Comparison of ENCODE assay signal across 17 cellular contexts in the genomic region with DNA sequence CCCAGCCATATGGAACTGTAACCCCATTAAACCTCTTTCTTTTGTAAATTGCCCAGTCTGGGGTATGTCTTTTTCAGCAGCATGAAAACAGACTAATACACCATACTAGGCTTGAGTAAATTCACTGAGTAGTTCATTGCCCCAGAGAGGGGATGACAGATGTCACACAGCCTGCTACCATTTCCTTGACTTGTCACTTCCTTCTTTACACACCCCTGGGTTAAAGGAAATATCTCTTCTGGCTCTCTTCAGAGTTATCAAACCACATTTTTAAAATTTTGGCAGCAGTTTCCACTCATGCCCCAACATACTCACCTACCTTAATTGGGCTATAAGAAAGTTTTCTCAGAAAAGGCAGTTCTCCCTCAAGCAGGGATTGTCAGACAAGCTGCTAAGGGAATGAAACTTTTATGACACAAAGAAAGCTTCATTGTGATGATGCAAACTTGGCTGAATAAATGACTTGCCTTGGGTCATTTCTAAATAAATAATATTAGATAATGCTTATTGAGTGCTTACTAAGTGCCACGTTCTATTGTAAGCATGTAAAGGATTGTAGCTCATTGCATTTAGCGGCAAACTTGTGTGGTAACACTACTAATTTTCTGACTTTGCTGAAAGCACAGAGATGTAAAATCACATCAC.
A peak's percentile ranks its signal among the peaks of the same experiment; 100 is the strongest.
DNase-seq lines count a peak whose midpoint lies in the region; TF ChIP-seq lines count a peak whose summit lies in the region.
"Had no signal": no experiment of that assay in that cellular context is flagged by ENCODE, and none has a peak within 500 bp of the region (broad histone marks: within the 10 kb centered on the region; RNA-seq: fewer than 3 reads in every experiment).

No MANE protein-coding gene starts in this region.

- H4K20me1 ChIP-seq in OCI-LY7 (ENCODE audit: insufficient read depth, low read length) = no peaks in the 10 kb centered on the region

- H3K36me3 Mint-ChIP-seq in activated naive CD4-positive, alpha-beta T cell treated with anti-CD3 and anti-CD28 coated beads, Interleukin-2, amount 10 ng/mL, durations not matched to agents 7 days and 5 days = no peaks in the 10 kb centered on the region
- no peaks in the 10 kb centered on the region for H3K36me3 Mint-ChIP-seq in neural crest cell (ENCODE audit: low read depth)

- peak overlapping the region; percentile 34 for H3K27ac Mint-ChIP-seq in activated naive CD4-positive, alpha-beta T cell treated with anti-CD3 and anti-CD28 coated beads, Interleukin-2, amount 10 ng/mL, durations not matched to agents 7 days and 5 days
- peak overlapping the region; percentile 37 for H3K27ac Mint-ChIP-seq in neural crest cell (ENCODE audit: unreplicated experiment)

- CTCF ChIA-PET in activated naive CD4-positive, alpha-beta T cell treated with anti-CD3 and anti-CD28 coated beads, Interleukin-2, amount 10 ng/mL, durations not matched to agents 7 days and 5 days (lab: Charles Lee) = interaction anchor here (0.7 kb wide), 1 partner anchor 28 kb away, joined by 3 read pairs; no protein-coding TSS in a partner anchor
- CTCF ChIA-PET in OCI-LY7 (lab: Charles Lee; ENCODE audit: unreplicated experiment) = no interaction called here

- H3K27ac ChIP-seq in OCI-LY7 (ENCODE audit: low read depth, low read length, poor library complexity, severe bottlenecking) (no peak overlapping the region), tibial artery (no peak overlapping the region)
- no peak overlapping the region for H3K27ac ChIP-seq in effector memory CD4-positive, alpha-beta T cell (ENCODE audit: insufficient read depth, low read length, poor library complexity, severe bottlenecking)
- H3K27ac ChIP-seq: A549, Peyer's patch had no signal

- H3K4me3 ChIP-seq in OCI-LY7 (ENCODE audit: low read depth, low read length, poor library complexity, severe bottlenecking) (no peak overlapping the region), epithelial cell of esophagus (ENCODE audit: low read length) (no peak overlapping the region), tibial artery (no peak overlapping the region)
- no peak overlapping the region for H3K4me3 ChIP-seq in effector memory CD4-positive, alpha-beta T cell (ENCODE audit: insufficient read depth, low read depth, low read length, poor library complexity, severe bottlenecking)
- H3K4me3 ChIP-seq: A549, Peyer's patch had no signal

- TF ChIP-seq CTCF in OCI-LY7 (conservative IDR thresholded peaks at IDR 0.05; ENCODE audit: low read length) = no peak
- no peak for TF ChIP-seq CTCF in epithelial cell of esophagus (IDR thresholded peaks at IDR 0.05; ENCODE audit: insufficient read depth, low read depth, low read length, missing control alignments)
- TF ChIP-seq CTCF in neural crest cell (conservative IDR thresholded peaks at IDR 0.05) = no peak
- no peak for TF ChIP-seq CTCF in tibial artery (IDR thresholded peaks at IDR 0.05)

- no peak overlapping the region for H2AFZ ChIP-seq in OCI-LY7 (ENCODE audit: low read length)

- no peak for DNase-seq in activated naive CD4-positive, alpha-beta T cell treated with anti-CD3 and anti-CD28 coated beads, Interleukin-2, amount 10 ng/mL, durations not matched to agents 7 days and 5 days
- DNase-seq in activated naive CD4-positive, alpha-beta T cell treated with anti-CD3 and anti-CD28 coated beads, Interleukin-2, amount 50 U/mL, for 16 hours = no peak
- peak; percentile 3 for DNase-seq in OCI-LY7 (ENCODE audit: low spot score)
- DNase-seq in epithelial cell of esophagus (ENCODE audit: low read depth) = peak; percentile 53
- DNase-seq in neural crest cell (ENCODE audit: low read depth, low spot score) = no peak
- no peak for DNase-seq in tibial artery
- DNase-seq in effector memory CD4-positive, alpha-beta T cell = no peak
- DNase-seq in stimulated activated CD4-positive, alpha-beta T cell treated with anti-CD3 and anti-CD28 coated beads, Interleukin-4, amount 100 ng/mL, for 24 hours = no peak
- DNase-seq: C1 segment of cervical spinal cord, EL, GOT3, KBM-7, NCI-H1436, NCI-H2029 treated with DMSO at 0.1 percent for 48 hours, NCI-H510A treated with DMSO at 0.1 percent for 48 hours, Peyer's patch had no signal

- H3K27me3 ChIP-seq in tibial artery = no peaks in the 10 kb centered on the region
- no peaks in the 10 kb centered on the region for H3K27me3 ChIP-seq in effector memory CD4-positive, alpha-beta T cell (replicated peaks; ENCODE audit: control insufficient read depth, insufficient read depth, low read length, poor library complexity, severe bottlenecking)
- H3K27me3 ChIP-seq: Peyer's patch had no signal

- H3K79me2 ChIP-seq in OCI-LY7 (ENCODE audit: insufficient read depth, low read depth, low read length) = no peaks in the 10 kb centered on the region

- H3K4me3 Mint-ChIP-seq in activated naive CD4-positive, alpha-beta T cell treated with anti-CD3 and anti-CD28 coated beads, Interleukin-2, amount 10 ng/mL, durations not matched to agents 7 days and 5 days = no peak overlapping the region
- H3K4me3 Mint-ChIP-seq in neural crest cell = no peak overlapping the region

- H3K9me3 ChIP-seq in OCI-LY7 (ENCODE audit: low read length) (no peaks in the 10 kb centered on the region), tibial artery (no peaks in the 10 kb centered on the region)
- H3K9me3 ChIP-seq in effector memory CD4-positive, alpha-beta T cell (ENCODE audit: control insufficient read depth, low read length) = no peaks in the 10 kb centered on the region
- H3K9me3 ChIP-seq: A549, Peyer's patch had no signal

- no peak overlapping the region for H3K4me2 ChIP-seq in OCI-LY7 (ENCODE audit: low read length)
- H3K4me2 ChIP-seq: A549 had no signal

- H3K36me3 ChIP-seq in OCI-LY7 (ENCODE audit: insufficient read depth, low read length) = no peaks in the 10 kb centered on the region
- H3K36me3 ChIP-seq in tibial artery = no peaks in the 10 kb centered on the region
- no peaks in the 10 kb centered on the region for H3K36me3 ChIP-seq in effector memory CD4-positive, alpha-beta T cell (ENCODE audit: control insufficient read depth, insufficient read depth, low read length)
- H3K36me3 ChIP-seq: Peyer's patch had no signal

- H3K9me3 Mint-ChIP-seq in activated naive CD4-positive, alpha-beta T cell treated with anti-CD3 and anti-CD28 coated beads, Interleukin-2, amount 10 ng/mL, durations not matched to agents 7 days and 5 days = no peaks in the 10 kb centered on the region
- peaks cover 4% of the 10 kb centered on the region for H3K9me3 Mint-ChIP-seq in neural crest cell

- POLR2A ChIA-PET in OCI-LY7 (lab: Charles Lee) = interaction anchor here (1.1 kb wide), 1 partner anchor 30 kb away, joined by 6 read pairs; no protein-coding TSS in a partner anchor

- H3K4me1 Mint-ChIP-seq in activated naive CD4-positive, alpha-beta T cell treated with anti-CD3 and anti-CD28 coated beads, Interleukin-2, amount 10 ng/mL, durations not matched to agents 7 days and 5 days = peaks cover 4% of the 10 kb centered on the region
- no peaks in the 10 kb centered on the region for H3K4me1 Mint-ChIP-seq in neural crest cell

- H3K27me3 Mint-ChIP-seq in activated naive CD4-positive, alpha-beta T cell treated with anti-CD3 and anti-CD28 coated beads, Interleukin-2, amount 10 ng/mL, durations not matched to agents 7 days and 5 days = no peaks in the 10 kb centered on the region
- no peaks in the 10 kb centered on the region for H3K27me3 Mint-ChIP-seq in neural crest cell (ENCODE audit: low read depth)

- intact Hi-C loops in OCI-LY7 (cut with micrococcal nuclease; ENCODE audit: unreplicated experiment) = no loop called here
- intact Hi-C loops in tibial artery (cut with DNase I; ENCODE audit: low total_unique reads) = no loop called here

- no peaks in the 10 kb centered on the region for H3K4me1 ChIP-seq in OCI-LY7 (ENCODE audit: insufficient read depth, low read length, poor library complexity, severe bottlenecking)
- no peaks in the 10 kb centered on the region for H3K4me1 ChIP-seq in tibial artery
- no peaks in the 10 kb centered on the region for H3K4me1 ChIP-seq in effector memory CD4-positive, alpha-beta T cell (ENCODE audit: control insufficient read depth, insufficient read depth, low read length, poor library complexity, severe bottlenecking)
- H3K4me1 ChIP-seq: A549, Peyer's patch had no signal

- BruUV-seq in OCI-LY7 (replicated peaks; lab: Mats Ljungman, UMichigan) = no TSS peak

- H3K9me2 ChIP-seq in OCI-LY7 (ENCODE audit: insufficient read depth, low read length) = no peaks in the 10 kb centered on the region

Comparison
In these comparisons a context has a peak if more than half of its experiments do, and no peak if none do; other contexts are left out.
1. DNase-seq: peak in OCI-LY7 (single experiment) and epithelial cell of esophagus (single experiment); none in activated naive CD4-positive, alpha-beta T cell treated with anti-CD3 and anti-CD28 coated beads, Interleukin-2, amount 10 ng/mL, durations not matched to agents 7 days and 5 days (single experiment), activated naive CD4-positive, alpha-beta T cell treated with anti-CD3 and anti-CD28 coated beads, Interleukin-2, amount 50 U/mL, for 16 hours (single experiment), neural crest cell (single experiment), tibial artery (0 of 2), effector memory CD4-positive, alpha-beta T cell (0 of 3) and stimulated activated CD4-positive, alpha-beta T cell treated with anti-CD3 and anti-CD28 coated beads, Interleukin-4, amount 100 ng/mL, for 24 hours (single experiment).